26 cellular contexts compared by ENCODE assay signal in the genomic region with DNA sequence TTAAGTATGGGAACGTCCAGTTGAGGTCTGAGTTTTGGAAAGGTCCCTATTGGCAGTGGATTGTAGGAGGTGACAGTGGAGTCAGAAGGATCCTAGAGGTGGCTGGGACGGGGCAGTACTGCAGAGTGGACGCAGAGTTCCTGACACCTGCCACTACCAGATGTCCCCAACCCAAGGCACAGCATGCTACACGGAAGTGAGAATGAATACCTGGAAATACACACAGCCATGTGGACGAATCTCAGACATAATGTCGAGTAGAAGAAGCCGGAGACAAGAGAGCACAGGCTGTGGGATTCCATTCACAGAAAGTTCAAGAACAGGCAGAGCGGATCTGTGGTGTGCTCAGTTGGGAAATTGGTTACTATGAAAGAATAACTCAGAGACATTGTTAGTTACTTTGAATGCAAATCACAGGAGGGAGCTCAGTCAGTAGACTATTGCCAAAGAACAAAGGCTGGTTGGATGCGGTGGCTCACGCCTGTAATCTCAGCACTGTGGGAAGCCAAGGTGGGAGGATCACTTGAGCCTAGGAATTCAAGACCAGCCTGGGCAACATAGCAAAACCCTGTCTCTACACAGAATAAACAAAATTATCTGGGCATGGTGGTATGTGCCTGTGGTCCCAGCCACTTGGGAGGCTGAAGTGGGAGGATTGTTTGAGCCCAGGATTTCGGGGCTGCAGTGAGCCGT. TPM values are rescaled to one million over a fixed set of nuclear protein-coding genes. Genes with fewer than 3 reads are reported as not detected.
"Had no signal": no experiment of that assay in that cellular context is flagged by ENCODE, and none has a peak within 500 bp of the region (broad histone marks: within the 10 kb centered on the region; RNA-seq: fewer than 3 reads in every experiment).

No MANE protein-coding gene starts in this region.

- H3K27ac Mint-ChIP-seq: dendritic cell treated with granulocyte-macrophage colony-stimulating factor and Interleukin-4, amounts not matched to agents 40 ng/mL and 50 ng/mL, for 4 days; effector memory CD8-positive, alpha-beta T cell; stimulated activated naive B cell treated with anti-CD40 and anti-IgM and Interleukin-4, amounts not matched to agents 10 μg/mL and 1 μg/mL and 100 μg/mL, for 72 hours; stimulated activated naive CD8-positive, alpha-beta T cell treated with anti-CD3 and anti-CD28 coated beads, Interleukin-15, amount 100 ng/mL, for 72 hours had no signal

- H3K4me3 Mint-ChIP-seq: dendritic cell treated with granulocyte-macrophage colony-stimulating factor and Interleukin-4, amounts not matched to agents 40 ng/mL and 50 ng/mL, for 4 days; effector memory CD8-positive, alpha-beta T cell; naive thymus-derived CD8-positive, alpha-beta T cell; neural crest cell; stimulated activated naive B cell treated with anti-CD40 and anti-IgM and Interleukin-4, amounts not matched to agents 10 μg/mL and 1 μg/mL and 100 μg/mL, for 72 hours; stimulated activated naive CD8-positive, alpha-beta T cell treated with anti-CD3 and anti-CD28 coated beads, Interleukin-15, amount 100 ng/mL, for 72 hours had no signal

- H3K4me1 Mint-ChIP-seq: naive thymus-derived CD8-positive, alpha-beta T cell; stimulated activated naive B cell treated with anti-CD40 and anti-IgM and Interleukin-4, amounts not matched to agents 10 μg/mL and 1 μg/mL and 100 μg/mL, for 72 hours; stimulated activated naive CD8-positive, alpha-beta T cell treated with anti-CD3 and anti-CD28 coated beads, Interleukin-15, amount 100 ng/mL, for 72 hours had no signal

- H2AFZ ChIP-seq: hepatocyte, parathyroid adenoma had no signal

- ATAC-seq: effector memory CD8-positive, alpha-beta T cell; left colon; left ventricle myocardium superior; naive thymus-derived CD8-positive, alpha-beta T cell; psoas muscle; right lobe of liver; stimulated activated naive B cell treated with anti-CD40 and anti-IgM and Interleukin-4, amounts not matched to agents 10 μg/mL and 1 μg/mL and 100 μg/mL, for 72 hours; stimulated activated naive CD8-positive, alpha-beta T cell treated with anti-CD3 and anti-CD28 coated beads, Interleukin-15, amount 100 ng/mL, for 72 hours; upper lobe of right lung had no signal

- H3K9me3 Mint-ChIP-seq: dendritic cell treated with granulocyte-macrophage colony-stimulating factor and Interleukin-4, amounts not matched to agents 40 ng/mL and 50 ng/mL, for 4 days; effector memory CD8-positive, alpha-beta T cell; stimulated activated naive B cell treated with anti-CD40 and anti-IgM and Interleukin-4, amounts not matched to agents 10 μg/mL and 1 μg/mL and 100 μg/mL, for 72 hours; stimulated activated naive CD8-positive, alpha-beta T cell treated with anti-CD3 and anti-CD28 coated beads, Interleukin-15, amount 100 ng/mL, for 72 hours had no signal

- H3K36me3 Mint-ChIP-seq: naive thymus-derived CD8-positive, alpha-beta T cell; stimulated activated naive B cell treated with anti-CD40 and anti-IgM and Interleukin-4, amounts not matched to agents 10 μg/mL and 1 μg/mL and 100 μg/mL, for 72 hours had no signal

- H3K4me2 ChIP-seq: hepatocyte had no signal

- H3K79me2 ChIP-seq: hepatocyte, parathyroid adenoma had no signal

- H3K27me3 ChIP-seq: hepatocyte, right lobe of liver, testis, vagina had no signal

- H3K27ac ChIP-seq: esophagus squamous epithelium, hepatocyte, parathyroid adenoma, psoas muscle, right lobe of liver, testis, tibial nerve, upper lobe of right lung, vagina had no signal

- H3K9ac ChIP-seq: parathyroid adenoma had no signal

- DNase-seq: effector memory CD8-positive, alpha-beta T cell; esophagus squamous epithelium; foreskin fibroblast; left colon; left ventricle myocardium superior; naive thymus-derived CD8-positive, alpha-beta T cell; occipital lobe; psoas muscle; retina; right lobe of liver; stimulated activated CD4-positive, alpha-beta T cell treated with anti-CD3 and anti-CD28 coated beads, Interleukin-15, amount 100 ng/mL, for 24 hours; stimulated activated CD4-positive, alpha-beta T cell treated with anti-CD3 and anti-CD28 coated beads, Interleukin-1b, Interleukin-23, amount 100 ng/mL, for 48 hours; stimulated activated CD4-positive, alpha-beta T cell treated with anti-CD3 and anti-CD28 coated beads, Interleukin-4, amount 100 ng/mL, for 4 hours; stimulated activated naive B cell treated with anti-CD40 and anti-IgM and Interleukin-4, amounts not matched to agents 10 μg/mL and 1 μg/mL and 100 μg/mL, for 72 hours; stimulated activated naive CD8-positive, alpha-beta T cell treated with anti-CD3 and anti-CD28 coated beads, Interleukin-15, amount 100 ng/mL, for 72 hours; testis; upper lobe of right lung had no signal

- H3K4me1 ChIP-seq: esophagus squamous epithelium, parathyroid adenoma, right lobe of liver, testis, tibial nerve, upper lobe of right lung, vagina had no signal

- H3K36me3 ChIP-seq: esophagus squamous epithelium, right lobe of liver, tibial nerve, upper lobe of right lung, vagina had no signal

- H3K4me3 ChIP-seq: esophagus squamous epithelium, hepatocyte, lung, psoas muscle, right lobe of liver, testis, tibial nerve, upper lobe of right lung, vagina had no signal

- H3K9me3 ChIP-seq: esophagus squamous epithelium, psoas muscle, right lobe of liver, testis, tibial nerve, upper lobe of right lung, vagina had no signal

RNA-seq across cellular contexts. Expression of gene RASGRP4, which starts 44.9 kb away (rescaled TPM):
- total RNA-seq: epithelial cell of proximal tubule; kidney epithelial cell; naive thymus-derived CD8-positive, alpha-beta T cell had no signal
